In the genomic region with DNA sequence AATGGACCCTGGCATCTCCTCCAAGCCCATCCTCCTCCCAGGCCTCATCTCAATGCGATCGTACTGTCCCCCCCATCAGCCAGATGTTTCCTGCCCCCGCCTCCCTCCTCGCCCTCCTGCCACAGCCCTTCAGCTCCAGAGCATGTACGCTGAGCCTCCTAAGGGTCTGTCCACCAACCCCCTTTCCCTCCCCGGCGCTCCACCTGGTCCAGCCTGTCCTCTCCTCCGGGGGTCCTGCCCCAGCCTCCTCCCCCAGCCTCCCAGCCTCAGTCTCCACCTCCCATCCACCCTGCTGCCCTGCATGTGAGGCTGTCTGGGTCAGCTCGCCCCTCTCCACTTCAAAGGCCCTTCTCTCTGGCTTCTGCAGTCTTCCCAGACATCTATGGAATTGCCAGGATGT, we compare ENCODE assay signal across 1 cellular context.
TF ChIP-seq lines count a peak whose summit lies in the region.

No MANE protein-coding gene starts in this region.

TF ChIP-seq in H1, 55 proteins besides CTCF, POLR2A, EP300 and RAD21:
- TF ChIP-seq BRCA1 (IDR thresholded peaks at IDR 0.05; ENCODE audit: low read depth, low read length) (no peak), TCF12 (IDR thresholded peaks at IDR 0.05; ENCODE audit: low read depth, low read length) (no peak), HDAC2 (IDR thresholded peaks at IDR 0.05; ENCODE audit: borderline replicate concordance in 1 of 2, low read depth in 2 of 2, low read length in 2 of 2) (no peak), EZH2 (IDR thresholded peaks at IDR 0.05; ENCODE audit: low read depth, low read length, severe bottlenecking) (no peak), KDM5A (IDR thresholded peaks at IDR 0.05; ENCODE audit: low read length) (no peak), BACH1 (IDR thresholded peaks at IDR 0.05; ENCODE audit: low read length) (no peak), YY1 (IDR thresholded peaks at IDR 0.05; ENCODE audit: low read depth, low read length) (no peak), PHF8 (conservative IDR thresholded peaks at IDR 0.05; ENCODE audit: low read depth, low read length) (no peak), TAF1 (IDR thresholded peaks at IDR 0.05; ENCODE audit: low read depth, low read length) (no peak), CHD7 (IDR thresholded peaks at IDR 0.05; ENCODE audit: insufficient replicate concordance, low read length) (no peak), NRF1 (IDR thresholded peaks at IDR 0.05; ENCODE audit: low read depth, low read length) (no peak), CHD2 (IDR thresholded peaks at IDR 0.05; ENCODE audit: low read length) (no peak), RFX5 (IDR thresholded peaks at IDR 0.05; ENCODE audit: borderline replicate concordance, low read depth, low read length) (no peak), CBX5 (IDR thresholded peaks at IDR 0.05; ENCODE audit: low read depth, low read length) (no peak), CHD1 (IDR thresholded peaks at IDR 0.05; ENCODE audit: low read depth, low read length) (no peak), SP4 (IDR thresholded peaks at IDR 0.05; ENCODE audit: low read length) (no peak), NANOG (IDR thresholded peaks at IDR 0.05; ENCODE audit: insufficient read depth, low read depth, low read length, poor library complexity, severe bottlenecking) (no peak)
